In genomic region chr11:20609727-20610707, GRCh38 we compare ENCODE assay signal across 8 cellular contexts. TPM values are rescaled to one million over a fixed set of nuclear protein-coding genes. Genes with fewer than 3 reads are reported as not detected.
DNase-seq lines count a peak whose midpoint lies in the region; ATAC-seq lines count a peak whose summit lies in the region.

No MANE protein-coding gene starts in this region.

- H3K27me3 ChIP-seq in mesenchymal stem cell (ENCODE audit: control insufficient read depth in 1 of 2, insufficient read depth in 1 of 2, low read length in 2 of 2) = peaks cover 21 to 71% of the 10 kb centered on the region in 2 experiments

- H4K91ac ChIP-seq in mesenchymal stem cell (ENCODE audit: low read length) = no peak overlapping the region

- H3K4me2 ChIP-seq in mesenchymal stem cell (ENCODE audit: low read length, poor library complexity, severe bottlenecking) = peak overlapping the region; percentile 56

- H2BK5ac ChIP-seq in mesenchymal stem cell (ENCODE audit: low read depth, low read length, poor library complexity, severe bottlenecking) = no peak overlapping the region

- peaks cover 4% of the 10 kb centered on the region for H3K4me1 ChIP-seq in mesenchymal stem cell (ENCODE audit: control insufficient read depth, insufficient read depth, low read depth, low read length)

- no peak overlapping the region for H2BK120ac ChIP-seq in mesenchymal stem cell (ENCODE audit: low read depth, low read length)

- no peak overlapping the region for H2BK15ac ChIP-seq in mesenchymal stem cell (ENCODE audit: low read depth, poor library complexity, severe bottlenecking)

- H4K8ac ChIP-seq in mesenchymal stem cell (ENCODE audit: low read length) = no peak overlapping the region

- 17% methylated on average over 30 of the region's 30 CpGs for WGBS in mesenchymal stem cell

- no peaks in the 10 kb centered on the region for H3K36me3 ChIP-seq in mesenchymal stem cell (ENCODE audit: control insufficient read depth in 1 of 2, insufficient read depth in 2 of 2, low read depth in 1 of 2, low read length in 2 of 2)

- ATAC-seq in GM19452 (IDR thresholded peaks at IDR 0.05; ENCODE audit: unreplicated experiment) (peak; percentile 98), HG03469 (IDR thresholded peaks at IDR 0.05; ENCODE audit: unreplicated experiment) (peak; percentile 99)

- no peak overlapping the region for H3K18ac ChIP-seq in mesenchymal stem cell (ENCODE audit: low read depth in 1 of 2, low read length in 2 of 2)

- H3K9ac ChIP-seq in mesenchymal stem cell (ENCODE audit: low read length) = no peak overlapping the region

- H3K9me3 ChIP-seq in mesenchymal stem cell (ENCODE audit: control insufficient read depth, low read length) = no peaks in the 10 kb centered on the region

- H3K14ac ChIP-seq in mesenchymal stem cell (ENCODE audit: low read length in 2 of 2) = no peak overlapping the region

- no peak overlapping the region for H3K23ac ChIP-seq in mesenchymal stem cell (ENCODE audit: low read length in 2 of 2)

- H3K27ac ChIP-seq in mesenchymal stem cell (ENCODE audit: low read length, poor library complexity, severe bottlenecking) = no peak overlapping the region

- no peak overlapping the region for H2AK5ac ChIP-seq in mesenchymal stem cell (ENCODE audit: low read length, severe bottlenecking)

- H3K4ac ChIP-seq in mesenchymal stem cell (ENCODE audit: low read depth in 1 of 2, low read length in 2 of 2) = no peak overlapping the region

- H2AFZ ChIP-seq in mesenchymal stem cell (ENCODE audit: low read depth, low read length) = no peak overlapping the region

- H3K4me3 ChIP-seq in mesenchymal stem cell (ENCODE audit: insufficient read depth in 1 of 2, low read depth in 1 of 2, low read length in 2 of 2) = peak overlapping the region in 1 of 2 experiments; percentile 60

- peak; percentile 92 for DNase-seq in COLO668 (lab: John Stamatoyannopoulos, UW; ENCODE audit: unreplicated experiment)
- peak; percentile 74 to 96 for DNase-seq in NCI-H526 (lab: John Stamatoyannopoulos, UW)
- peak; percentile 31 to 34 for DNase-seq in activated CD4-positive, alpha-beta T cell treated with anti-CD3 and anti-CD28 coated beads, Interleukin-2, amount 50 U/mL, for 4 hours
- peak; percentile 27 for DNase-seq in effector CD4-positive, alpha-beta T cell
- peak; percentile 64 for DNase-seq in mesenchymal stem cell
- peak; percentile 3 to 13 for DNase-seq in stimulated activated CD8-positive, alpha-beta memory T cell treated with anti-CD3 and anti-CD28 coated beads, Interleukin-7, amount 100 ng/mL, for 1 hour (ENCODE audit: low read depth in 2 of 2)

- no peak overlapping the region for H2BK12ac ChIP-seq in mesenchymal stem cell (ENCODE audit: low read length in 2 of 2)

- no peaks in the 10 kb centered on the region for H3K79me1 ChIP-seq in mesenchymal stem cell (replicated peaks; ENCODE audit: low read length, poor library complexity, severe bottlenecking)

RNA-seq across cellular contexts. Expression of gene SLC6A5, which starts 10.6 kb away (rescaled TPM):
- polyA plus RNA-seq in mesenchymal stem cell (2013, experiment 1 of 2) = not detected
- not detected for polyA plus RNA-seq in mesenchymal stem cell (2013, experiment 2 of 2)

RNA-seq across cellular contexts. Expression of gene NELL1, which starts 59.4 kb away (rescaled TPM):
- polyA plus RNA-seq in mesenchymal stem cell (2013, experiment 1 of 2) = not detected
- polyA plus RNA-seq in mesenchymal stem cell (2013, experiment 2 of 2) = not detected

Comparison
In these comparisons a context has a peak if more than half of its experiments do, and no peak if none do; other contexts are left out.
1. DNase-seq: peak in every context shown above with its lines; median percentile 92 in COLO668; 85 in NCI-H526; 64 in mesenchymal stem cell; 32 in activated CD4-positive, alpha-beta T cell treated with anti-CD3 and anti-CD28 coated beads, Interleukin-2, amount 50 U/mL, for 4 hours; 27 in effector CD4-positive, alpha-beta T cell; 8 in stimulated activated CD8-positive, alpha-beta memory T cell treated with anti-CD3 and anti-CD28 coated beads, Interleukin-7, amount 100 ng/mL, for 1 hour.